Comparison of ENCODE assay signal across 18 cellular contexts in genomic region chr2:60595953-60596352, GRCh38. TPM values are rescaled to one million over a fixed set of nuclear protein-coding genes. Genes with fewer than 3 reads are reported as not detected.
DNase-seq lines count a peak whose midpoint lies in the region; TF ChIP-seq lines count a peak whose summit lies in the region.
"Had no signal": no experiment of that assay in that cellular context is flagged by ENCODE, and none has a peak within 500 bp of the region (broad histone marks: within the 10 kb centered on the region; RNA-seq: fewer than 3 reads in every experiment).

No MANE protein-coding gene starts in this region.

- 86% methylated on average over 4 of the region's 4 CpGs for WGBS in esophagus muscularis mucosa

- H3K9me3 ChIP-seq in esophagus muscularis mucosa = peaks cover 0 to 30% (median 23%) of the 10 kb centered on the region in 4 donors
- H3K9me3 ChIP-seq: Caco-2, HAP-1 had no signal

- no peak for TF ChIP-seq EP300 in esophagus muscularis mucosa (IDR thresholded peaks at IDR 0.05)

- in situ Hi-C loops in Caki2 (cut with HindIII; ENCODE audit: low pct_unique_long_range_greater_than_20kb, low sequenced_read_pairs) = no loop called here

- DNase-seq in Caki2 (ENCODE audit: low read depth) (peak; percentile 68), esophagus muscularis mucosa (ENCODE audit: extremely low spot score) (peak; percentile 79), left kidney (ENCODE audit: low read depth, low spot score) (peak; percentile 20), RKO (ENCODE audit: low spot score) (no peak)
- no peak for DNase-seq in activated CD8-positive, alpha-beta memory T cell treated with anti-CD3 and anti-CD28 coated beads for 24 hours
- no peak for DNase-seq in stimulated activated CD4-positive, alpha-beta T cell treated with anti-CD3 and anti-CD28 coated beads, Interleukin-4, amount 100 ng/mL, for 4 hours
- DNase-seq: Caco-2; CD4-positive, CD25-positive, alpha-beta regulatory T cell; CD8-positive, alpha-beta T cell; DMS 273 treated with DMSO at 0.1 percent for 48 hours; DMS79 treated with DMSO at 0.1 percent for 48 hours; GF-D8; GOT3; HFFc6 had no signal

- no peak for TF ChIP-seq POLR2A in esophagus muscularis mucosa (IDR thresholded peaks at IDR 0.05; ENCODE audit: low read depth)

- no peak for TF ChIP-seq CTCF in esophagus muscularis mucosa (IDR thresholded peaks at IDR 0.05)

- no peaks in the 10 kb centered on the region for H3K27me3 ChIP-seq in esophagus muscularis mucosa
- H3K27me3 ChIP-seq: BLaER1 had no signal

- H3K36me3 ChIP-seq in esophagus muscularis mucosa = no peaks in the 10 kb centered on the region
- H3K36me3 ChIP-seq: BLaER1, HAP-1 had no signal

- intact Hi-C loops in esophagus muscularis mucosa (cut with DNase I) = no loop called here

- H3K4me3 ChIP-seq in esophagus muscularis mucosa = no peak overlapping the region
- H3K4me3 ChIP-seq: BLaER1, HAP-1 had no signal

- H3K27ac ChIP-seq in esophagus muscularis mucosa (replicated peaks in 1 of 4) = no peak overlapping the region
- H3K27ac ChIP-seq: 22Rv1, BLaER1, C4-2B had no signal

- no peaks in the 10 kb centered on the region for H3K4me1 ChIP-seq in esophagus muscularis mucosa
- H3K4me1 ChIP-seq: BLaER1, Caco-2 had no signal

RNA-seq across cellular contexts. Expression of gene BCL11A, which starts 42.5 kb away (rescaled TPM):
- not detected in 2 replicates for total RNA-seq in Caki2 (2014; rRNA removed; shearing (Covaris generic); ENCODE audit: low replicate concordance)
- total RNA-seq in esophagus muscularis mucosa = 10 to 100 TPM in 1 of 4 donors, 1 to 10 TPM in 3; 3.5 to 11.3 (median 4.7) TPM

Comparison
In these comparisons a context has a peak if more than half of its experiments do, and no peak if none do; other contexts are left out.
1. DNase-seq: peak in Caki2 (single experiment), esophagus muscularis mucosa (single experiment) and left kidney (single experiment); none in activated CD8-positive, alpha-beta memory T cell treated with anti-CD3 and anti-CD28 coated beads for 24 hours (single experiment), RKO (single experiment) and stimulated activated CD4-positive, alpha-beta T cell treated with anti-CD3 and anti-CD28 coated beads, Interleukin-4, amount 100 ng/mL, for 4 hours (0 of 2).